ENCODE assay signal across 1 cellular context in the genomic region with DNA sequence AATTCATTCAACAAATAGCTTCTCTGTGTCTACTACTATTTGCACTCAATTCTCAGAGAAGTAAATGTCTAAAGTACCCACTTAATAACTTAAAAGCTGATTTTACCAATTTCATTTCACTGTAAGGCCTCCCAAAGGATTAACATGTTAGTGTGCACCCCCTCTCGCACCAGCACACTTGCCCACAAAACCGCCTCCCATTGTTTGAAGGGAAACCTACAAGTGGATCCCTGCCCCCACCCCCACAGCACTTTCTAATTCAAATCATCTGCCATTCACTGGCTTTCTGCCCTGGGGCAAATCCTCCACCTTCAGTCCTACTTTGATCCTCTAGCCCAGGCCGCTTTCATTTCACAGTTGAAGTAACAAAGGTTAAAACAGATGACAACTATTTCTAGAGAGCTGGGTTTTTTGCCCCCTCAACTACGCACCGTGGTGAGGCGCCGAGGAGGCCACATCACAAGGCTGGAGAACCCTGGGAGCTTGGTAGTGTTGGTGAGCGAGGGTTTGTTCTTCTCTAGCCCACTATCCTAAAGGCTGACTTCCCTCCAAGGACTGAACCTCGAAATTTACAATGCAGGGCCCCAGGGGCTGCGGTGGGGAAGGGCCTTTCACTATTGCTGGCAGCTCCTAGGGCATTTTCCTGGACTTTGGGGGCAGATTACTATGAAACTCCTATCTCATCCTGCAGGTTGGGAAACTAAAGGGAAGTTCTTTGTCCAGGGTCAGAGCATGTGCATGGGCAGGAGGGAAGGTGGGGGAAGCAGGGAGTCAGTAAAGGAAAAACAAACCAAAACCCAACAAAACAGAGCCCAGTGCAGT.
A peak's percentile ranks its signal among the peaks of the same experiment; 100 is the strongest.
TF ChIP-seq lines count a peak whose summit lies in the region.

No MANE protein-coding gene starts in this region.

TF ChIP-seq in HepG2, 621 proteins besides CTCF, POLR2A, EP300 and RAD21 (continued from another document and continues in another):
- TF ChIP-seq, protein P1, sequence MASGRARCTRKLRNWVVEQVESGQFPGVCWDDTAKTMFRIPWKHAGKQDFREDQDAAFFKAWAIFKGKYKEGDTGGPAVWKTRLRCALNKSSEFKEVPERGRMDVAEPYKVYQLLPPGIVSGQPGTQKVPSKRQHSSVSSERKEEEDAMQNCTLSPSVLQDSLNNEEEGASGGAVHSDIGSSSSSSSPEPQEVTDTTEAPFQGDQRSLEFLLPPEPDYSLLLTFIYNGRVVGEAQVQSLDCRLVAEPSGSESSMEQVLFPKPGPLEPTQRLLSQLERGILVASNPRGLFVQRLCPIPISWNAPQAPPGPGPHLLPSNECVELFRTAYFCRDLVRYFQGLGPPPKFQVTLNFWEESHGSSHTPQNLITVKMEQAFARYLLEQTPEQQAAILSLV (CRISPR knock-in tag; IDR thresholded peaks at IDR 0.05; ENCODE audit: borderline replicate concordance), result 0 out of 2 replicates have a peak, but pooled peaks have one; percentile 57
- TF ChIP-seq TCF7 (IDR thresholded peaks at IDR 0.05; ENCODE audit: low read depth) (peak; percentile 74), ZNF564 (CRISPR knock-in tag; IDR thresholded peaks at IDR 0.05) (peak; percentile 57; the same call in 1 of the 2 replicates), SRSF9 (IDR thresholded peaks at IDR 0.05; ENCODE audit: borderline replicate concordance, insufficient read depth, low read depth, low read length, poor library complexity, severe bottlenecking) (no peak), ZFAT (CRISPR knock-in tag; conservative IDR thresholded peaks at IDR 0.05) (no peak), ZNF256 (CRISPR knock-in tag; conservative IDR thresholded peaks at IDR 0.05) (no peak), YEATS4 (CRISPR knock-in tag; IDR thresholded peaks at IDR 0.05; ENCODE audit: borderline replicate concordance) (peak; percentile 56), ELF3 (CRISPR knock-in tag; IDR thresholded peaks at IDR 0.05) (0 out of 2 replicates have a peak, but pooled peaks have one; percentile 41), KLF16 (CRISPR knock-in tag; IDR thresholded peaks at IDR 0.05) (no peak), ZBTB7B (CRISPR knock-in tag; IDR thresholded peaks at IDR 0.05) (no peak), ETV5 (CRISPR knock-in tag; IDR thresholded peaks at IDR 0.05; ENCODE audit: borderline replicate concordance) (0 out of 2 replicates have a peak, but pooled peaks have one; percentile 22), ZNF747 (CRISPR knock-in tag; IDR thresholded peaks at IDR 0.05; ENCODE audit: borderline replicate concordance) (peak; percentile 55; the same call in 1 of the 2 replicates), CREB1 (IDR thresholded peaks at IDR 0.05) (no peak), CREB1 (CRISPR knock-in tag; IDR thresholded peaks at IDR 0.05) (peak; percentile 35; the same call in 1 of the 2 replicates), PHF21A (CRISPR knock-in tag; IDR thresholded peaks at IDR 0.05) (peak; percentile 26; the same call in 1 of the 2 replicates), RARA (CRISPR knock-in tag; IDR thresholded peaks at IDR 0.05) (peak; percentile 4; the same call in 1 of the 2 replicates), CREM (IDR thresholded peaks at IDR 0.05) (0 out of 2 replicates have a peak, but pooled peaks have one; percentile 11), CREM (CRISPR knock-in tag; IDR thresholded peaks at IDR 0.05) (no peak), MTA3 (CRISPR knock-in tag; IDR thresholded peaks at IDR 0.05) (no peak), ARNT2 (CRISPR knock-in tag; IDR thresholded peaks at IDR 0.05; ENCODE audit: low read depth) (peak; percentile 4; the same call in 1 of the 2 replicates), ZNF264 (CRISPR knock-in tag; IDR thresholded peaks at IDR 0.05) (peak; percentile 32; the same call in 1 of the 2 replicates), NCOR1 (IDR thresholded peaks at IDR 0.05; ENCODE audit: borderline replicate concordance, low read length) (peak; percentile 84), ZSCAN31 (CRISPR knock-in tag; IDR thresholded peaks at IDR 0.05; ENCODE audit: low read depth) (0 out of 2 replicates have a peak, but pooled peaks have one; percentile 20), ZFY (CRISPR knock-in tag; IDR thresholded peaks at IDR 0.05) (peak; percentile 59), BRD4 (CRISPR knock-in tag; IDR thresholded peaks at IDR 0.05) (peak; percentile 44; the same call in 1 of the 2 replicates), ZNF790 (CRISPR knock-in tag; IDR thresholded peaks at IDR 0.05; ENCODE audit: borderline replicate concordance) (no peak), ZNF709 (CRISPR knock-in tag; IDR thresholded peaks at IDR 0.05) (no peak), ZNF441 (CRISPR knock-in tag; IDR thresholded peaks at IDR 0.05; ENCODE audit: borderline replicate concordance) (peak; percentile 47; the same call in 1 of the 2 replicates), ISL2 (CRISPR knock-in tag; IDR thresholded peaks at IDR 0.05) (0 out of 2 replicates have a peak, but pooled peaks have one; percentile 27), JUN (CRISPR knock-in tag; IDR thresholded peaks at IDR 0.05) (0 out of 2 replicates have a peak, but pooled peaks have one; percentile 12)
- TF ChIP-seq, protein P2, sequence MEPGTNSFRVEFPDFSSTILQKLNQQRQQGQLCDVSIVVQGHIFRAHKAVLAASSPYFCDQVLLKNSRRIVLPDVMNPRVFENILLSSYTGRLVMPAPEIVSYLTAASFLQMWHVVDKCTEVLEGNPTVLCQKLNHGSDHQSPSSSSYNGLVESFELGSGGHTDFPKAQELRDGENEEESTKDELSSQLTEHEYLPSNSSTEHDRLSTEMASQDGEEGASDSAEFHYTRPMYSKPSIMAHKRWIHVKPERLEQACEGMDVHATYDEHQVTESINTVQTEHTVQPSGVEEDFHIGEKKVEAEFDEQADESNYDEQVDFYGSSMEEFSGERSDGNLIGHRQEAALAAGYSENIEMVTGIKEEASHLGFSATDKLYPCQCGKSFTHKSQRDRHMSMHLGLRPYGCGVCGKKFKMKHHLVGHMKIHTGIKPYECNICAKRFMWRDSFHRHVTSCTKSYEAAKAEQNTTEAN (CRISPR knock-in tag; conservative IDR thresholded peaks at IDR 0.05), result 0 out of 2 replicates have a peak, but pooled peaks have one; percentile 31
- TF ChIP-seq, protein P3, sequence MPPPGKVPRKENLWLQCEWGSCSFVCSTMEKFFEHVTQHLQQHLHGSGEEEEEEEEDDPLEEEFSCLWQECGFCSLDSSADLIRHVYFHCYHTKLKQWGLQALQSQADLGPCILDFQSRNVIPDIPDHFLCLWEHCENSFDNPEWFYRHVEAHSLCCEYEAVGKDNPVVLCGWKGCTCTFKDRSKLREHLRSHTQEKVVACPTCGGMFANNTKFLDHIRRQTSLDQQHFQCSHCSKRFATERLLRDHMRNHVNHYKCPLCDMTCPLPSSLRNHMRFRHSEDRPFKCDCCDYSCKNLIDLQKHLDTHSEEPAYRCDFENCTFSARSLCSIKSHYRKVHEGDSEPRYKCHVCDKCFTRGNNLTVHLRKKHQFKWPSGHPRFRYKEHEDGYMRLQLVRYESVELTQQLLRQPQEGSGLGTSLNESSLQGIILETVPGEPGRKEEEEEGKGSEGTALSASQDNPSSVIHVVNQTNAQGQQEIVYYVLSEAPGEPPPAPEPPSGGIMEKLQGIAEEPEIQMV (CRISPR knock-in tag; IDR thresholded peaks at IDR 0.05; ENCODE audit: low read depth), result no peak
- TF ChIP-seq, protein P4, sequence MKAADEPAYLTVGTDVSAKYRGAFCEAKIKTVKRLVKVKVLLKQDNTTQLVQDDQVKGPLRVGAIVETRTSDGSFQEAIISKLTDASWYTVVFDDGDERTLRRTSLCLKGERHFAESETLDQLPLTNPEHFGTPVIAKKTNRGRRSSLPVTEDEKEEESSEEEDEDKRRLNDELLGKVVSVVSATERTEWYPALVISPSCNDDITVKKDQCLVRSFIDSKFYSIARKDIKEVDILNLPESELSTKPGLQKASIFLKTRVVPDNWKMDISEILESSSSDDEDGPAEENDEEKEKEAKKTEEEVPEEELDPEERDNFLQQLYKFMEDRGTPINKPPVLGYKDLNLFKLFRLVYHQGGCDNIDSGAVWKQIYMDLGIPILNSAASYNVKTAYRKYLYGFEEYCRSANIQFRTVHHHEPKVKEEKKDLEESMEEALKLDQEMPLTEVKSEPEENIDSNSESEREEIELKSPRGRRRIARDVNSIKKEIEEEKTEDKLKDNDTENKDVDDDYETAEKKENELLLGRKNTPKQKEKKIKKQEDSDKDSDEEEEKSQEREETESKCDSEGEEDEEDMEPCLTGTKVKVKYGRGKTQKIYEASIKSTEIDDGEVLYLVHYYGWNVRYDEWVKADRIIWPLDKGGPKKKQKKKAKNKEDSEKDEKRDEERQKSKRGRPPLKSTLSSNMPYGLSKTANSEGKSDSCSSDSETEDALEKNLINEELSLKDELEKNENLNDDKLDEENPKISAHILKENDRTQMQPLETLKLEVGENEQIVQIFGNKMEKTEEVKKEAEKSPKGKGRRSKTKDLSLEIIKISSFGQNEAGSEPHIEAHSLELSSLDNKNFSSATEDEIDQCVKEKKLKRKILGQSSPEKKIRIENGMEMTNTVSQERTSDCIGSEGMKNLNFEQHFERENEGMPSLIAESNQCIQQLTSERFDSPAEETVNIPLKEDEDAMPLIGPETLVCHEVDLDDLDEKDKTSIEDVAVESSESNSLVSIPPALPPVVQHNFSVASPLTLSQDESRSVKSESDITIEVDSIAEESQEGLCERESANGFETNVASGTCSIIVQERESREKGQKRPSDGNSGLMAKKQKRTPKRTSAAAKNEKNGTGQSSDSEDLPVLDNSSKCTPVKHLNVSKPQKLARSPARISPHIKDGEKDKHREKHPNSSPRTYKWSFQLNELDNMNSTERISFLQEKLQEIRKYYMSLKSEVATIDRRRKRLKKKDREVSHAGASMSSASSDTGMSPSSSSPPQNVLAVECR (CRISPR knock-in tag; IDR thresholded peaks at IDR 0.05; ENCODE audit: borderline replicate concordance), result peak; percentile 21; the same call in 1 of the 2 replicates
- TF ChIP-seq, protein P5, sequence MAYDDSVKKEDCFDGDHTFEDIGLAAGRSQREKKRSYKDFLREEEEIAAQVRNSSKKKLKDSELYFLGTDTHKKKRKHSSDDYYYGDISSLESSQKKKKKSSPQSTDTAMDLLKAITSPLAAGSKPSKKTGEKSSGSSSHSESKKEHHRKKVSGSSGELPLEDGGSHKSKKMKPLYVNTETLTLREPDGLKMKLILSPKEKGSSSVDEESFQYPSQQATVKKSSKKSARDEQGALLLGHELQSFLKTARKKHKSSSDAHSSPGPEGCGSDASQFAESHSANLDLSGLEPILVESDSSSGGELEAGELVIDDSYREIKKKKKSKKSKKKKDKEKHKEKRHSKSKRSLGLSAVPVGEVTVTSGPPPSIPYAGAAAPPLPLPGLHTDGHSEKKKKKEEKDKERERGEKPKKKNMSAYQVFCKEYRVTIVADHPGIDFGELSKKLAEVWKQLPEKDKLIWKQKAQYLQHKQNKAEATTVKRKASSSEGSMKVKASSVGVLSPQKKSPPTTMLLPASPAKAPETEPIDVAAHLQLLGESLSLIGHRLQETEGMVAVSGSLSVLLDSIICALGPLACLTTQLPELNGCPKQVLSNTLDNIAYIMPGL (CRISPR knock-in tag; IDR thresholded peaks at IDR 0.05; ENCODE audit: borderline replicate concordance in 1 of 2, low read depth in 1 of 2), result peak in 1 of 2 experiments; percentile 19; a peak in 1 of 4 replicates
- TF ChIP-seq, protein P6, sequence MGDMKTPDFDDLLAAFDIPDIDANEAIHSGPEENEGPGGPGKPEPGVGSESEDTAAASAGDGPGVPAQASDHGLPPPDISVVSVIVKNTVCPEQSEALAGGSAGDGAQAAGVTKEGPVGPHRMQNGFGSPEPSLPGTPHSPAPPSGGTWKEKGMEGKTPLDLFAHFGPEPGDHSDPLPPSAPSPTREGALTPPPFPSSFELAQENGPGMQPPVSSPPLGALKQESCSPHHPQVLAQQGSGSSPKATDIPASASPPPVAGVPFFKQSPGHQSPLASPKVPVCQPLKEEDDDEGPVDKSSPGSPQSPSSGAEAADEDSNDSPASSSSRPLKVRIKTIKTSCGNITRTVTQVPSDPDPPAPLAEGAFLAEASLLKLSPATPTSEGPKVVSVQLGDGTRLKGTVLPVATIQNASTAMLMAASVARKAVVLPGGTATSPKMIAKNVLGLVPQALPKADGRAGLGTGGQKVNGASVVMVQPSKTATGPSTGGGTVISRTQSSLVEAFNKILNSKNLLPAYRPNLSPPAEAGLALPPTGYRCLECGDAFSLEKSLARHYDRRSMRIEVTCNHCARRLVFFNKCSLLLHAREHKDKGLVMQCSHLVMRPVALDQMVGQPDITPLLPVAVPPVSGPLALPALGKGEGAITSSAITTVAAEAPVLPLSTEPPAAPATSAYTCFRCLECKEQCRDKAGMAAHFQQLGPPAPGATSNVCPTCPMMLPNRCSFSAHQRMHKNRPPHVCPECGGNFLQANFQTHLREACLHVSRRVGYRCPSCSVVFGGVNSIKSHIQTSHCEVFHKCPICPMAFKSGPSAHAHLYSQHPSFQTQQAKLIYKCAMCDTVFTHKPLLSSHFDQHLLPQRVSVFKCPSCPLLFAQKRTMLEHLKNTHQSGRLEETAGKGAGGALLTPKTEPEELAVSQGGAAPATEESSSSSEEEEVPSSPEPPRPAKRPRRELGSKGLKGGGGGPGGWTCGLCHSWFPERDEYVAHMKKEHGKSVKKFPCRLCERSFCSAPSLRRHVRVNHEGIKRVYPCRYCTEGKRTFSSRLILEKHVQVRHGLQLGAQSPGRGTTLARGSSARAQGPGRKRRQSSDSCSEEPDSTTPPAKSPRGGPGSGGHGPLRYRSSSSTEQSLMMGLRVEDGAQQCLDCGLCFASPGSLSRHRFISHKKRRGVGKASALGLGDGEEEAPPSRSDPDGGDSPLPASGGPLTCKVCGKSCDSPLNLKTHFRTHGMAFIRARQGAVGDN (CRISPR knock-in tag; IDR thresholded peaks at IDR 0.05), result peak; percentile 74
- TF ChIP-seq, protein P7, sequence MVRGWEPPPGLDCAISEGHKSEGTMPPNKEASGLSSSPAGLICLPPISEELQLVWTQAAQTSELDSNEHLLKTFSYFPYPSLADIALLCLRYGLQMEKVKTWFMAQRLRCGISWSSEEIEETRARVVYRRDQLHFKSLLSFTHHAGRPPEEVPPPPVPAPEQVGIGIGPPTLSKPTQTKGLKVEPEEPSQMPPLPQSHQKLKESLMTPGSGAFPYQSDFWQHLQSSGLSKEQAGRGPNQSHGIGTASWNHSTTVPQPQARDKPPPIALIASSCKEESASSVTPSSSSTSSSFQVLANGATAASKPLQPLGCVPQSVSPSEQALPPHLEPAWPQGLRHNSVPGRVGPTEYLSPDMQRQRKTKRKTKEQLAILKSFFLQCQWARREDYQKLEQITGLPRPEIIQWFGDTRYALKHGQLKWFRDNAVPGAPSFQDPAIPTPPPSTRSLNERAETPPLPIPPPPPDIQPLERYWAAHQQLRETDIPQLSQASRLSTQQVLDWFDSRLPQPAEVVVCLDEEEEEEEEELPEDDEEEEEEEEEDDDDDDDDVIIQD (CRISPR knock-in tag; IDR thresholded peaks at IDR 0.05; ENCODE audit: low read depth), result 0 out of 2 replicates have a peak, but pooled peaks have one; percentile 16
- TF ChIP-seq, protein P8, sequence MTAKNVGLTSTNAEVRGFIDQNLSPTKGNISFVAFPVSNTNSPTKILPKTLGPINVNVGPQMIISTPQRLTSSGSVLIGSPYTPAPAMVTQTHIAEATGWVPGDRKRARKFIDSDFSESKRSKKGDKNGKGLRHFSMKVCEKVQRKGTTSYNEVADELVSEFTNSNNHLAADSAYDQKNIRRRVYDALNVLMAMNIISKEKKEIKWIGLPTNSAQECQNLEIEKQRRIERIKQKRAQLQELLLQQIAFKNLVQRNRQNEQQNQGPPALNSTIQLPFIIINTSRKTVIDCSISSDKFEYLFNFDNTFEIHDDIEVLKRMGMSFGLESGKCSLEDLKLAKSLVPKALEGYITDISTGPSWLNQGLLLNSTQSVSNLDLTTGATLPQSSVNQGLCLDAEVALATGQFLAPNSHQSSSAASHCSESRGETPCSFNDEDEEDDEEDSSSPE (CRISPR knock-in tag; IDR thresholded peaks at IDR 0.05), result peak; percentile 34; the same call in 1 of the 2 replicates
